In the genomic region with DNA sequence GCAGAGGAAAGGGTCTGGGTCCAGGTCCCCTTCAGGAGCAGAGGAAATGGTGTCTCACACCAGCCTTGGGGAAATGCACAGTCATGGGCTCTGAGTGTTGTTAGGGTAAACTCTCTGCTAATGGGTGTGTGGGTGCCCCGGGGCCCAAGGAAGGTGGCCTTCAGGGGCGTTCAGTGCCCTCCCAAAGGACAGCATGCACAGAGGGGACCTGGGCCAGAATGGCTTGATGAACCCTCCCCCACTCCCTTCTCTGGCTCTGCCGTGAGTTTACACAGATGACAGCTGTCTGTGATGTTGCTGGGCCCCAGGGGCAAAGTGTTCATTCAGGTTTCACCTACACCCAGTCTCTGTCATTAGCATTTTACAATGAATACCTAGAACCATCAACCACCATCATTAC, we compare ENCODE assay signal across 15 cellular contexts. TPM values are rescaled to one million over a fixed set of nuclear protein-coding genes. Genes with fewer than 3 reads are reported as not detected.
"Had no signal": no experiment of that assay in that cellular context is flagged by ENCODE, and none has a peak within 500 bp of the region (broad histone marks: within the 10 kb centered on the region; RNA-seq: fewer than 3 reads in every experiment).

No MANE protein-coding gene starts in this region.

- ATAC-seq: activated CD8-positive, alpha-beta T cell treated with anti-CD3 and anti-CD28 coated beads for 36 hours; body of pancreas; stimulated activated effector memory CD8-positive, alpha-beta T cell treated with anti-CD3 and anti-CD28 coated beads, Interleukin-12 subunit alpha, Interleukin-12 subunit beta, amount 100 ng/mL, for 72 hours; T-cell had no signal

- H3K9me3 ChIP-seq: body of pancreas, tibial nerve had no signal

- DNase-seq: activated CD4-positive, alpha-beta T cell treated with anti-CD3 and anti-CD28 coated beads for 4 hours; activated CD8-positive, alpha-beta memory T cell treated with anti-CD3 and anti-CD28 coated beads, Interleukin-2, amount 50 U/mL, for 4 hours; activated CD8-positive, alpha-beta T cell treated with anti-CD3 and anti-CD28 coated beads for 36 hours; activated naive CD4-positive, alpha-beta T cell treated with anti-CD3 and anti-CD28 coated beads, Interleukin-2, amount 10 ng/mL, durations not matched to agents 7 days and 5 days; body of pancreas; effector memory CD4-positive, alpha-beta T cell; small intestine; T-cell; T1000 had no signal

- H3K4me3 ChIP-seq: body of pancreas, tibial nerve had no signal

- FAIRE-seq: frontal cortex, small intestine had no signal

- H3K36me3 ChIP-seq: tibial nerve had no signal

- H3K27ac ChIP-seq: body of pancreas, tibial nerve, VCaP had no signal

RNA-seq across cellular contexts. Expression of gene NPPC, which starts 3.3 kb away (rescaled TPM):
- total RNA-seq: fibroblast of lung, tibial nerve had no signal
- polyA plus RNA-seq: fibroblast of lung, liver had no signal
